27 cellular contexts compared by ENCODE assay signal in the genomic region with DNA sequence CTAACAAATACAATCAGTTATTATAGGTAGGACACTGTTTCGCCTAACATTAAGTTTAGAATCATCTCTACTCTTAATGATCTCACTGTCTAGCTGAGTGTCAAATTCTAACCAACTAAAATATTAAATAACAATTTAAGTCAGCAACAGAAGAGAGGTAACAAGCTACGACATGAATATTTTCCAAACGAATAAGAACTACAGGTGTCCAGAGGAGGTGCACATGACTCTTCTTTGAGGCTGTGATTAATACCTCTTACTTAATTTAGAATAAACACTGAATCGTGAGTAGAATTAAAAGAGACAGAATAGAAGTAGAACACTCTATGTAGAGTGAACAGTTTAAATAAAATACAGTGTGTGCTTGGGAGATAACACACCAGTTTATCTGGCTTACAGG.
"Had no signal": no experiment of that assay in that cellular context is flagged by ENCODE, and none has a peak within 500 bp of the region (broad histone marks: within the 10 kb centered on the region; RNA-seq: fewer than 3 reads in every experiment).

No MANE protein-coding gene starts in this region.

- H3K4me3 Mint-ChIP-seq: activated B cell treated with CpG ODN at 0.5 μM for 24 hours; activated CD4-positive, alpha-beta T cell treated with anti-CD3 and anti-CD28 coated beads, Interleukin-2, amount 10 ng/mL, durations not matched to agents 24 days and 14 days; activated CD8-positive, alpha-beta memory T cell treated with anti-CD3 and anti-CD28 coated beads, Interleukin-2, amount 10 ng/mL, durations not matched to agents 7 days and 5 days; activated naive CD4-positive, alpha-beta T cell treated with anti-CD3 and anti-CD28 coated beads, Interleukin-2, amount 50 U/mL, for 24 hours; activated T-cell treated with anti-CD3 and anti-CD28 coated beads, Interleukin-2, amount 50 U/mL, for 24 hours; activated T-helper 1 cell treated with anti-CD3 and anti-CD28 coated beads, Interleukin-12 subunit alpha, Interleukin-12 subunit beta, Interleukin-2, Interleukin-4 antibody, amounts not matched to agents 30 ng/mL and 10 ng/mL and 1 ng/mL, durations not matched to agents 14 hours and 24 hours and 36 hours; IgD-negative memory B cell; T-helper 1 cell treated with Interleukin-12 subunit alpha and Interleukin-12 subunit beta and Interleukin-4 antibody, amounts not matched to agents 30 μg/mL and 1 μg/mL, for 36 hours had no signal

- FAIRE-seq: RCC 7860 had no signal

- ATAC-seq: activated CD8-positive, alpha-beta memory T cell treated with anti-CD3 and anti-CD28 coated beads, Interleukin-2, amount 10 ng/mL, durations not matched to agents 7 days and 5 days; SK-N-SH treated with all-trans-retinoic acid at 6 μM for 48 hours had no signal

- DNase-seq: activated B cell treated with CpG ODN at 0.5 μM for 24 hours; activated CD4-positive, alpha-beta T cell treated with anti-CD3 and anti-CD28 coated beads for 1 hour; activated CD4-positive, alpha-beta T cell treated with anti-CD3 and anti-CD28 coated beads, Interleukin-2, amount 10 ng/mL, durations not matched to agents 24 days and 14 days; activated CD4-positive, alpha-beta T cell treated with anti-CD3 and anti-CD28 coated beads, Interleukin-2, amount 50 U/mL, for 48 hours; activated CD8-positive, alpha-beta memory T cell treated with anti-CD3 and anti-CD28 coated beads, Interleukin-2, amount 10 ng/mL, durations not matched to agents 7 days and 5 days; activated effector memory CD4-positive, alpha-beta T cell treated with Interleukin-2 at 50 U/mL for 16 hours; activated naive CD4-positive, alpha-beta T cell; activated T-cell treated with anti-CD3 and anti-CD28 coated beads, Interleukin-2, amount 50 U/mL, for 24 hours; aorta; central memory CD4-positive, alpha-beta T cell; KG1; NCI-H1048; NCI-H146; NCI-H187 treated with DMSO at 0.1 percent for 48 hours; NCI-H2081 treated with DMSO at 0.1 percent for 48 hours; NCI-H510A treated with DMSO at 0.1 percent for 48 hours; NCI-H69; SHP77; SW 1271 had no signal

- H3K4me3 ChIP-seq: breast epithelium, SJSA1 had no signal

- H3K27ac ChIP-seq: breast epithelium, SJSA1 had no signal

- H3K27ac Mint-ChIP-seq: activated B cell treated with CpG ODN at 0.5 μM for 24 hours; activated CD4-positive, alpha-beta T cell treated with anti-CD3 and anti-CD28 coated beads, Interleukin-2, amount 10 ng/mL, durations not matched to agents 24 days and 14 days; activated CD8-positive, alpha-beta memory T cell treated with anti-CD3 and anti-CD28 coated beads, Interleukin-2, amount 10 ng/mL, durations not matched to agents 7 days and 5 days; activated naive CD4-positive, alpha-beta T cell treated with anti-CD3 and anti-CD28 coated beads, Interleukin-2, amount 50 U/mL, for 24 hours; activated T-cell treated with anti-CD3 and anti-CD28 coated beads, Interleukin-2, amount 50 U/mL, for 24 hours; activated T-helper 1 cell treated with anti-CD3 and anti-CD28 coated beads, Interleukin-12 subunit alpha, Interleukin-12 subunit beta, Interleukin-2, Interleukin-4 antibody, amounts not matched to agents 30 ng/mL and 10 ng/mL and 1 ng/mL, durations not matched to agents 14 hours and 24 hours and 36 hours; IgD-negative memory B cell; T-helper 1 cell treated with Interleukin-12 subunit alpha and Interleukin-12 subunit beta and Interleukin-4 antibody, amounts not matched to agents 30 μg/mL and 1 μg/mL, for 36 hours had no signal

- H3K4me1 ChIP-seq: breast epithelium, SJSA1 had no signal

- H3K27me3 ChIP-seq: breast epithelium, SJSA1 had no signal

- H3K36me3 ChIP-seq: breast epithelium, SJSA1 had no signal

- H3K27me3 Mint-ChIP-seq: activated B cell treated with CpG ODN at 0.5 μM for 24 hours; activated CD4-positive, alpha-beta T cell treated with anti-CD3 and anti-CD28 coated beads, Interleukin-2, amount 10 ng/mL, durations not matched to agents 24 days and 14 days; activated CD8-positive, alpha-beta memory T cell treated with anti-CD3 and anti-CD28 coated beads, Interleukin-2, amount 10 ng/mL, durations not matched to agents 7 days and 5 days; activated naive CD4-positive, alpha-beta T cell treated with anti-CD3 and anti-CD28 coated beads, Interleukin-2, amount 50 U/mL, for 24 hours; activated T-cell treated with anti-CD3 and anti-CD28 coated beads, Interleukin-2, amount 50 U/mL, for 24 hours; IgD-negative memory B cell had no signal

- H3K4me1 Mint-ChIP-seq: activated B cell treated with CpG ODN at 0.5 μM for 24 hours; activated CD4-positive, alpha-beta T cell treated with anti-CD3 and anti-CD28 coated beads, Interleukin-2, amount 10 ng/mL, durations not matched to agents 24 days and 14 days; activated CD8-positive, alpha-beta memory T cell treated with anti-CD3 and anti-CD28 coated beads, Interleukin-2, amount 10 ng/mL, durations not matched to agents 7 days and 5 days; activated naive CD4-positive, alpha-beta T cell treated with anti-CD3 and anti-CD28 coated beads, Interleukin-2, amount 50 U/mL, for 24 hours; IgD-negative memory B cell had no signal

- H3K9me3 Mint-ChIP-seq: activated naive CD4-positive, alpha-beta T cell treated with anti-CD3 and anti-CD28 coated beads, Interleukin-2, amount 50 U/mL, for 24 hours had no signal

- H3K9me3 ChIP-seq: breast epithelium, SJSA1 had no signal
